9 cellular contexts compared by ENCODE assay signal in the genomic region with DNA sequence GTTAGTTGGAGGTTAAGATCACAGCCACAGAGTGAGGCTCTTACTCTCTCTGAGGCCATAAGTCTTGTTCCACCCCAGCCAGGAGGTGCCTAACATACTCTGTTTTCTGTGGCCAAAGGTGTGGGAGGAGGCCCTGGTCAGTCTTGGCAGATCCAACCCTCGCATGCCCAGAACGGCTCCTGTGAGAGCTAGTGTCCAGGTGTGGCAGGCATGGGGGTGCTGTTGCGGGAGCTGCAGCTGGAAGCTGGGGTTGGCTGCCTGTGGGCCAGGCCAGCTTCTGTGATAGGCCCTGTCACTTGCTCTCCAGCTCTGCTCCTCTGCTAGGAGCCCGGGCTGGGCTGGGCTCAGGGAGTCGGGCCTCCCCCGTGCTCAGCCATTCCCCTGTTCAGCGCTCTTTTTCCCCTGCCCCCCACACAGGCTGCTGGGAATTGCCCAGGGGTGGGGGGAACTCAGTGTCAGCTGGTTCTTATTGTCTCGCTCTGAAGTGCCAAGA. TPM values are rescaled to one million over a fixed set of nuclear protein-coding genes. Genes with fewer than 3 reads are reported as not detected.
DNase-seq lines count a peak whose midpoint lies in the region; ATAC-seq and TF ChIP-seq lines count a peak whose summit lies in the region.
"Had no signal": no experiment of that assay in that cellular context is flagged by ENCODE, and none has a peak within 500 bp of the region (broad histone marks: within the 10 kb centered on the region; RNA-seq: fewer than 3 reads in every experiment).

No MANE protein-coding gene starts in this region.

- TF ChIP-seq POLR2A in uterus (IDR thresholded peaks at IDR 0.05), result no peak

- H3K9me3 Mint-ChIP-seq in activated CD8-positive, alpha-beta T cell treated with anti-CD3 and anti-CD28 coated beads, Interleukin-2, amount 10 ng/mL, durations not matched to agents 7 days and 5 days (ENCODE audit: insufficient read depth), result no peaks in the 10 kb centered on the region
- no peaks in the 10 kb centered on the region for H3K9me3 Mint-ChIP-seq in activated CD8-positive, alpha-beta T cell treated with anti-CD3 and anti-CD28 coated beads for 36 hours
- H3K9me3 Mint-ChIP-seq in neural crest cell, result no peaks in the 10 kb centered on the region

- DNase-seq in activated CD8-positive, alpha-beta T cell treated with anti-CD3 and anti-CD28 coated beads, Interleukin-2, amount 10 ng/mL, durations not matched to agents 7 days and 5 days, result no peak
- DNase-seq in activated CD8-positive, alpha-beta T cell treated with anti-CD3 and anti-CD28 coated beads for 36 hours, result no peak
- DNase-seq in fibroblast of the conjunctiva (ENCODE audit: low read depth) (peak; percentile 85), neural crest cell (ENCODE audit: low read depth, low spot score) (no peak), uterus (peak; percentile 63 to 76), NCI-H446 treated with DMSO at 0.1 percent for 48 hours (lab: John Stamatoyannopoulos, UW) (no peak), NCI-H510A treated with DMSO at 0.1 percent for 48 hours (lab: John Stamatoyannopoulos, UW) (no peak)
- DNase-seq: NCI-H1694 had no signal

- no peaks in the 10 kb centered on the region for H3K36me3 ChIP-seq in uterus

- peaks cover 33% of the 10 kb centered on the region for H3K4me1 Mint-ChIP-seq in activated CD8-positive, alpha-beta T cell treated with anti-CD3 and anti-CD28 coated beads, Interleukin-2, amount 10 ng/mL, durations not matched to agents 7 days and 5 days (ENCODE audit: low read depth)
- peaks cover 20% of the 10 kb centered on the region for H3K4me1 Mint-ChIP-seq in activated CD8-positive, alpha-beta T cell treated with anti-CD3 and anti-CD28 coated beads for 36 hours (ENCODE audit: low read depth)
- H3K4me1 Mint-ChIP-seq in neural crest cell, result peaks cover 56% of the 10 kb centered on the region

- no peaks in the 10 kb centered on the region for H3K27me3 ChIP-seq in uterus

- peak overlapping the region; percentile 70 for H3K27ac Mint-ChIP-seq in activated CD8-positive, alpha-beta T cell treated with anti-CD3 and anti-CD28 coated beads, Interleukin-2, amount 10 ng/mL, durations not matched to agents 7 days and 5 days
- H3K27ac Mint-ChIP-seq in activated CD8-positive, alpha-beta T cell treated with anti-CD3 and anti-CD28 coated beads for 36 hours, result no peak overlapping the region
- peak overlapping the region; percentile 96 for H3K27ac Mint-ChIP-seq in neural crest cell (ENCODE audit: unreplicated experiment)

- intact Hi-C loops in activated CD8-positive, alpha-beta T cell treated with anti-CD3 and anti-CD28 coated beads for 36 hours (cut with micrococcal nuclease), result no loop called here
- intact Hi-C loops in uterus (cut with DNase I; ENCODE audit: low total_unique reads), result loop anchor here (10.0 kb wide), 1 partner anchor 348 kb away; no protein-coding TSS in a partner anchor

- H3K27ac ChIP-seq in uterus, result peak overlapping the region; percentile 99 to 100

- H3K4me1 ChIP-seq in uterus, result peaks cover 37 to 50% of the 10 kb centered on the region in 2 donors

- ATAC-seq in activated CD8-positive, alpha-beta T cell treated with anti-CD3 and anti-CD28 coated beads, Interleukin-2, amount 10 ng/mL, durations not matched to agents 7 days and 5 days, result no peak
- no peak for ATAC-seq in activated CD8-positive, alpha-beta T cell treated with anti-CD3 and anti-CD28 coated beads for 36 hours
- no peak for ATAC-seq in GM18517 (IDR thresholded peaks at IDR 0.05; ENCODE audit: unreplicated experiment)

- peaks cover 21% of the 10 kb centered on the region for H3K36me3 Mint-ChIP-seq in activated CD8-positive, alpha-beta T cell treated with anti-CD3 and anti-CD28 coated beads, Interleukin-2, amount 10 ng/mL, durations not matched to agents 7 days and 5 days (ENCODE audit: low read depth)
- H3K36me3 Mint-ChIP-seq in activated CD8-positive, alpha-beta T cell treated with anti-CD3 and anti-CD28 coated beads for 36 hours (ENCODE audit: low read depth), result peaks cover 18% of the 10 kb centered on the region
- peaks cover 5% of the 10 kb centered on the region for H3K36me3 Mint-ChIP-seq in neural crest cell (ENCODE audit: low read depth)

- no peaks in the 10 kb centered on the region for H3K27me3 Mint-ChIP-seq in activated CD8-positive, alpha-beta T cell treated with anti-CD3 and anti-CD28 coated beads, Interleukin-2, amount 10 ng/mL, durations not matched to agents 7 days and 5 days (ENCODE audit: low read depth)
- H3K27me3 Mint-ChIP-seq in activated CD8-positive, alpha-beta T cell treated with anti-CD3 and anti-CD28 coated beads for 36 hours, result no peaks in the 10 kb centered on the region
- H3K27me3 Mint-ChIP-seq in neural crest cell (ENCODE audit: low read depth), result no peaks in the 10 kb centered on the region

- POLR2A ChIA-PET in activated CD8-positive, alpha-beta T cell treated with anti-CD3 and anti-CD28 coated beads, Interleukin-2, amount 10 ng/mL, durations not matched to agents 7 days and 5 days (lab: Charles Lee), result interaction anchor here (0.5 to 0.6 kb wide), 2 partner anchors 61 to 490 kb away, joined by 3 read pairs; no protein-coding TSS in a partner anchor
- POLR2A ChIA-PET in activated CD8-positive, alpha-beta T cell treated with anti-CD3 and anti-CD28 coated beads for 36 hours (lab: Charles Lee), result interaction anchor here (0.5 kb wide), 1 partner anchor 16 kb away, joined by 3 read pairs; no protein-coding TSS in a partner anchor

- no peak for TF ChIP-seq CTCF in activated CD8-positive, alpha-beta T cell treated with anti-CD3 and anti-CD28 coated beads for 36 hours (IDR thresholded peaks at IDR 0.05)
- no peak for TF ChIP-seq CTCF in neural crest cell (conservative IDR thresholded peaks at IDR 0.05)
- no peak for TF ChIP-seq CTCF in uterus (IDR thresholded peaks at IDR 0.05)

- H3K4me3 Mint-ChIP-seq in activated CD8-positive, alpha-beta T cell treated with anti-CD3 and anti-CD28 coated beads, Interleukin-2, amount 10 ng/mL, durations not matched to agents 7 days and 5 days, result no peak overlapping the region
- H3K4me3 Mint-ChIP-seq in activated CD8-positive, alpha-beta T cell treated with anti-CD3 and anti-CD28 coated beads for 36 hours, result no peak overlapping the region
- peak overlapping the region; percentile 77 for H3K4me3 Mint-ChIP-seq in neural crest cell

- H3K4me3 ChIP-seq in uterus, result no peak overlapping the region

- CTCF ChIA-PET in activated CD8-positive, alpha-beta T cell treated with anti-CD3 and anti-CD28 coated beads, Interleukin-2, amount 10 ng/mL, durations not matched to agents 7 days and 5 days (lab: Charles Lee), result interaction anchor here (0.9 to 1.4 kb wide), 2 partner anchors 15 to 27 kb away, joined by 3 to 7 read pairs; no protein-coding TSS in a partner anchor
- CTCF ChIA-PET in activated CD8-positive, alpha-beta T cell treated with anti-CD3 and anti-CD28 coated beads for 36 hours (lab: Charles Lee), result interaction anchor here (0.7 to 1.7 kb wide), 2 partner anchors 15 to 478 kb away, joined by 3 to 5 read pairs; no protein-coding TSS in a partner anchor

- H3K9me3 ChIP-seq in uterus, result no peaks in the 10 kb centered on the region

RNA-seq across cellular contexts. Expression of a gene that starts 31.6 kb away (rescaled TPM):
- total RNA-seq in activated CD8-positive, alpha-beta T cell treated with anti-CD3 and anti-CD28 coated beads, Interleukin-2, amount 10 ng/mL, durations not matched to agents 7 days and 5 days, result 1 to 10 TPM; 6.0 to 6.1 TPM
- 1 to 10 TPM; 3.7 to 4.1 TPM for total RNA-seq in activated CD8-positive, alpha-beta T cell treated with anti-CD3 and anti-CD28 coated beads for 36 hours
- total RNA-seq in neural crest cell (19.1 and 19.9 TPM in 2 replicates), uterus (10 to 100 TPM in 2 of 4 donors, 1 to 10 TPM in 2; 1.8 to 31.0 (median 14.5) TPM)

RNA-seq across cellular contexts. Expression of a gene that starts 35.3 kb away (rescaled TPM):
- total RNA-seq in activated CD8-positive, alpha-beta T cell treated with anti-CD3 and anti-CD28 coated beads, Interleukin-2, amount 10 ng/mL, durations not matched to agents 7 days and 5 days, result 100 to 1,000 TPM; 114 to 125 TPM
- 10 to 100 TPM; 95.3 to 98.5 TPM for total RNA-seq in activated CD8-positive, alpha-beta T cell treated with anti-CD3 and anti-CD28 coated beads for 36 hours
- total RNA-seq in neural crest cell (136 and 144 TPM in 2 replicates), uterus (100 to 1,000 TPM in 1 of 4 donors, 10 to 100 TPM in 3; 28.9 to 107 (median 62.1) TPM)

RNA-seq across cellular contexts. Expression of a gene that starts 35.9 kb away (rescaled TPM):
- 10 to 100 TPM; 21.9 to 22.2 TPM for total RNA-seq in activated CD8-positive, alpha-beta T cell treated with anti-CD3 and anti-CD28 coated beads, Interleukin-2, amount 10 ng/mL, durations not matched to agents 7 days and 5 days
- total RNA-seq in activated CD8-positive, alpha-beta T cell treated with anti-CD3 and anti-CD28 coated beads for 36 hours, result 10 to 100 TPM; 11.8 to 12.7 TPM
- total RNA-seq in neural crest cell (24.9 and 26.0 TPM in 2 replicates), uterus (10 to 100 TPM; 20.0 to 42.4 (median 27.4) TPM)

Comparison
In these comparisons a context has a peak if more than half of its experiments do, and no peak if none do; other contexts are left out.
1. DNase-seq: peak in fibroblast of the conjunctiva (single experiment) and uterus (2 of 2); none in activated CD8-positive, alpha-beta T cell treated with anti-CD3 and anti-CD28 coated beads, Interleukin-2, amount 10 ng/mL, durations not matched to agents 7 days and 5 days (single experiment), activated CD8-positive, alpha-beta T cell treated with anti-CD3 and anti-CD28 coated beads for 36 hours (single experiment), neural crest cell (single experiment), NCI-H446 treated with DMSO at 0.1 percent for 48 hours (single experiment) and NCI-H510A treated with DMSO at 0.1 percent for 48 hours (single experiment).